23 cellular contexts compared by ENCODE assay signal in the genomic region with DNA sequence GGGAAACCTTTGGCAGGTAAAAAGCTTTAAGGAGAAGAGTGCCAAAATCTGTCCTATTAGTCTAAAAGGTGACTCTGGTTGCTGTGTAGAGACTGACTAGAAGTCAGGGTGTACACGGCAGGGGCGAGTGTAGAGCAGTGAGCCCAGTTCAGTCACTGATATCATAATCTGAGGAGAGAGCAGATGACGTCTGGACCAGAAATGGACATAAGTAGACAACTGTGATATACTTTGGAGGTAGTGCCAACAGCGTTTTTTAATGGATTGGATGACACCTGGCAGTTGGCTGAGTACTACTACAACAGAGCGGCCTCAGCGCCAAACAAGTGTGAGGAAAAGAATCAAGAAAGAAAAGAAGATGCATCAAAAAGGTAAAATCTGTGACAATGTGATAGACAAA.
A peak's percentile ranks its signal among the peaks of the same experiment; 100 is the strongest.
DNase-seq lines count a peak whose midpoint lies in the region; ATAC-seq and TF ChIP-seq lines count a peak whose summit lies in the region.
"Had no signal": no experiment of that assay in that cellular context is flagged by ENCODE, and none has a peak within 500 bp of the region (broad histone marks: within the 10 kb centered on the region; RNA-seq: fewer than 3 reads in every experiment).

No MANE protein-coding gene starts in this region.

- no peak overlapping the region for H3K4me3 Mint-ChIP-seq in nephron progenitor cell
- H3K4me3 Mint-ChIP-seq: CD14-positive monocyte; CD4-positive, alpha-beta memory T cell; CD4-positive, CD25-positive, alpha-beta regulatory T cell; CD8-positive, alpha-beta memory T cell had no signal

- peaks cover 6% of the 10 kb centered on the region for H3K4me1 Mint-ChIP-seq in nephron progenitor cell

- H3K9me3 Mint-ChIP-seq in nephron progenitor cell: peaks cover 3% of the 10 kb centered on the region

- no peaks in the 10 kb centered on the region for H3K27me3 ChIP-seq in dorsolateral prefrontal cortex
- H3K27me3 ChIP-seq: BE2C, BLaER1 had no signal

- no peak overlapping the region for H3K4me3 ChIP-seq in dorsolateral prefrontal cortex
- H3K4me3 ChIP-seq: BLaER1 had no signal

- H3K27ac ChIP-seq in angular gyrus (ENCODE audit: low read depth, low read length): peak overlapping the region; percentile 22
- H3K27ac ChIP-seq in dorsolateral prefrontal cortex: peak overlapping the region in 43 of 59 donors; percentile 7 to 100 (median 96)
- H3K27ac ChIP-seq: BLaER1 had no signal

- TF ChIP-seq CTCF in dorsolateral prefrontal cortex (IDR thresholded peaks at IDR 0.05 in 54 of 56, conservative IDR thresholded peaks at IDR 0.05 in 2 of 56; ENCODE audit: low read depth in 1 of 56, partially characterized antibody in 56 of 56): no peak
- no peak for TF ChIP-seq CTCF in nephron progenitor cell (IDR thresholded peaks at IDR 0.05)

- no peak overlapping the region for H3K27ac Mint-ChIP-seq in nephron progenitor cell
- H3K27ac Mint-ChIP-seq: CD4-positive, CD25-positive, alpha-beta regulatory T cell; CD8-positive, alpha-beta memory T cell had no signal

- peaks cover 6% of the 10 kb centered on the region for H3K27me3 Mint-ChIP-seq in nephron progenitor cell (ENCODE audit: low read depth, poor library complexity)

- H3K36me3 Mint-ChIP-seq in nephron progenitor cell (ENCODE audit: low read depth): no peaks in the 10 kb centered on the region
- H3K36me3 Mint-ChIP-seq: CD14-positive monocyte; CD4-positive, CD25-positive, alpha-beta regulatory T cell; CD8-positive, alpha-beta memory T cell had no signal

- DNase-seq in cerebellar nuclear complex (lab: John Stamatoyannopoulos, UW) (peak; percentile 33 to 37), dorsolateral prefrontal cortex (peak in 1 of 10 donors; percentile 49), nephron progenitor cell (no peak), NOMO-1 treated with dmso at 0.1 percent for 144 hours (lab: John Stamatoyannopoulos, UW; ENCODE audit: unreplicated experiment) (no peak), NCI-H2107 treated with DMSO at 0.1 percent for 48 hours (lab: John Stamatoyannopoulos, UW; ENCODE audit: unreplicated experiment) (no peak)
- DNase-seq: 8988T; ACHN; BE2C; CD4-positive, alpha-beta memory T cell; CD4-positive, CD25-positive, alpha-beta regulatory T cell; CD8-positive, alpha-beta memory T cell; COR-L47; DMS 273 treated with DMSO at 0.1 percent for 48 hours; DMS153; DMS53; DMS79; DND-41; EL; GF-D8 had no signal

- ATAC-seq in GM21737 (IDR thresholded peaks at IDR 0.05; ENCODE audit: unreplicated experiment): no peak

- intact Hi-C loops in dorsolateral prefrontal cortex (cut with DNase I): loop anchor here in 1 of 2 donors (5.0 kb wide), 1 partner anchor 33 kb away; no protein-coding TSS in a partner anchor

Comparison
In these comparisons a context has a peak if more than half of its experiments do, and no peak if none do; other contexts are left out.
1. DNase-seq: peak in cerebellar nuclear complex (2 of 2); none in nephron progenitor cell (single experiment), NOMO-1 treated with dmso at 0.1 percent for 144 hours (single experiment) and NCI-H2107 treated with DMSO at 0.1 percent for 48 hours (single experiment).